ENCODE assay signal across 10 cellular contexts in the genomic region with DNA sequence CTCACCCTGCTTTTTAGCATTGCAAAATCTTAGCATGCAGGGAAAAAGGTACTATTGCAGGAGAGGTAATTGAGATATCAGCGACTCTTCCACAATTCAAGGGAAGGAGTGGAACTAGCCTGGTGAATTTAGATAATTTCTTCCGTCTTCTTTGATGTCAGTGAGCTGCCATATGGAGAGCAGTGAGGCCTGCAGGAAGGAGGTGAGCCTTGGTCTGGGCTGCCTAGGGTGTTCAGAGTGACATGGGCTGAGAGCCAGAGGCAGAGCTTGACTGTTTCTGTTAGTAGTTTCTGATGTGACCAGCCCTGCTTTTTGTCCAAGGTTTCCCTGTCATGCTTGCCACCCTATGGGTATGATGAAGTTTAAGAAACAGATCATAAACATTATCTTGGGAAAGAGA. TPM values are rescaled to one million over a fixed set of nuclear protein-coding genes. Genes with fewer than 3 reads are reported as not detected.
DNase-seq lines count a peak whose midpoint lies in the region; ATAC-seq and TF ChIP-seq lines count a peak whose summit lies in the region.
"Had no signal": no experiment of that assay in that cellular context is flagged by ENCODE, and none has a peak within 500 bp of the region (broad histone marks: within the 10 kb centered on the region; RNA-seq: fewer than 3 reads in every experiment).

No MANE protein-coding gene starts in this region.

- peak overlapping the region; percentile 31 for H3K9ac ChIP-seq in Loucy (ENCODE audit: low read depth, low read length, poor library complexity, severe bottlenecking)

- H3K27me3 Mint-ChIP-seq in activated CD4-positive, alpha-beta T cell treated with anti-CD3 and anti-CD28 coated beads, Interleukin-2, amount 10 ng/mL, durations not matched to agents 7 days and 5 days, result no peaks in the 10 kb centered on the region
- H3K27me3 Mint-ChIP-seq in activated CD8-positive, alpha-beta memory T cell treated with anti-CD3 and anti-CD28 coated beads, Interleukin-2, amount 10 ng/mL, durations not matched to agents 7 days and 5 days, result no peaks in the 10 kb centered on the region

- H3K4me1 ChIP-seq in Loucy (ENCODE audit: insufficient read depth, low read length, poor library complexity, severe bottlenecking), result peaks cover 25% of the 10 kb centered on the region
- peaks cover 18 to 73% (median 45%) of the 10 kb centered on the region in 3 donors for H3K4me1 ChIP-seq in esophagus squamous epithelium
- peaks cover 43% of the 10 kb centered on the region for H3K4me1 ChIP-seq in testis

- H3K9me3 Mint-ChIP-seq in activated CD4-positive, alpha-beta T cell treated with anti-CD3 and anti-CD28 coated beads, Interleukin-2, amount 10 ng/mL, durations not matched to agents 7 days and 5 days, result peaks cover 4% of the 10 kb centered on the region
- no peaks in the 10 kb centered on the region for H3K9me3 Mint-ChIP-seq in activated CD8-positive, alpha-beta memory T cell treated with anti-CD3 and anti-CD28 coated beads, Interleukin-2, amount 10 ng/mL, durations not matched to agents 7 days and 5 days (ENCODE audit: low read depth)

- 62 to 66% methylated on average over 2 of the region's 2 CpGs for WGBS in esophagus squamous epithelium, 2 donors
- WGBS in testis, 2 donors, result 47 to 52% methylated on average over 2 of the region's 2 CpGs

- no peak overlapping the region for H2AFZ ChIP-seq in Loucy (ENCODE audit: low read length)

- peaks cover 100% of the 10 kb centered on the region for H3K79me2 ChIP-seq in Loucy (ENCODE audit: insufficient read depth, low read length)

- TF ChIP-seq POLR2A in esophagus squamous epithelium (IDR thresholded peaks at IDR 0.05) (no peak), testis (IDR thresholded peaks at IDR 0.05) (no peak)

- peak overlapping the region; percentile 54 for H3K27ac Mint-ChIP-seq in activated CD4-positive, alpha-beta T cell treated with anti-CD3 and anti-CD28 coated beads, Interleukin-2, amount 10 ng/mL, durations not matched to agents 7 days and 5 days
- H3K27ac Mint-ChIP-seq in activated CD8-positive, alpha-beta memory T cell treated with anti-CD3 and anti-CD28 coated beads, Interleukin-2, amount 10 ng/mL, durations not matched to agents 7 days and 5 days, result no peak overlapping the region

- H3K9me3 ChIP-seq in Loucy (ENCODE audit: insufficient read depth, low read depth, low read length) (no peaks in the 10 kb centered on the region), esophagus squamous epithelium (no peaks in the 10 kb centered on the region), testis (no peaks in the 10 kb centered on the region)
- H3K9me3 ChIP-seq: ovary had no signal

- ATAC-seq in activated CD8-positive, alpha-beta memory T cell treated with anti-CD3 and anti-CD28 coated beads, Interleukin-2, amount 10 ng/mL, durations not matched to agents 7 days and 5 days, result no peak

- peak overlapping the region; percentile 22 for H3K4me2 ChIP-seq in Loucy (ENCODE audit: low read depth, low read length, poor library complexity, severe bottlenecking)

- H3F3A ChIP-seq in Loucy (ENCODE audit: low read depth), result no peaks in the 10 kb centered on the region

- H3K27me3 ChIP-seq in Loucy (ENCODE audit: insufficient read depth, low read length, poor library complexity, severe bottlenecking), result no peaks in the 10 kb centered on the region
- H3K27me3 ChIP-seq in esophagus squamous epithelium, result no peaks in the 10 kb centered on the region
- H3K27me3 ChIP-seq in testis, result no peaks in the 10 kb centered on the region
- H3K27me3 ChIP-seq: ovary had no signal

- CTCF ChIA-PET in activated CD4-positive, alpha-beta T cell treated with anti-CD3 and anti-CD28 coated beads, Interleukin-2, amount 10 ng/mL, durations not matched to agents 7 days and 5 days (lab: Charles Lee), result no interaction called here
- CTCF ChIA-PET in activated CD8-positive, alpha-beta memory T cell treated with anti-CD3 and anti-CD28 coated beads, Interleukin-2, amount 10 ng/mL, durations not matched to agents 7 days and 5 days (lab: Charles Lee), result interaction anchor here (0.5 kb wide), 1 partner anchor 595 kb away, joined by 3 read pairs; no protein-coding TSS in a partner anchor

- H3K36me3 Mint-ChIP-seq in activated CD4-positive, alpha-beta T cell treated with anti-CD3 and anti-CD28 coated beads, Interleukin-2, amount 10 ng/mL, durations not matched to agents 7 days and 5 days (ENCODE audit: low read depth), result peaks cover 15% of the 10 kb centered on the region
- H3K36me3 Mint-ChIP-seq in activated CD8-positive, alpha-beta memory T cell treated with anti-CD3 and anti-CD28 coated beads, Interleukin-2, amount 10 ng/mL, durations not matched to agents 7 days and 5 days, result peaks cover 23% of the 10 kb centered on the region

- H3K27ac ChIP-seq in esophagus squamous epithelium (peak overlapping the region; percentile 0 to 80 (median 58)), testis (peak overlapping the region in 1 of 2 donors; percentile 8)
- H3K27ac ChIP-seq: ovary had no signal

- H3K9me2 ChIP-seq in Loucy (replicated peaks; ENCODE audit: low read depth, low read length), result no peaks in the 10 kb centered on the region

- H3K4me3 Mint-ChIP-seq in activated CD4-positive, alpha-beta T cell treated with anti-CD3 and anti-CD28 coated beads, Interleukin-2, amount 10 ng/mL, durations not matched to agents 7 days and 5 days, result no peak overlapping the region
- H3K4me3 Mint-ChIP-seq in activated CD8-positive, alpha-beta memory T cell treated with anti-CD3 and anti-CD28 coated beads, Interleukin-2, amount 10 ng/mL, durations not matched to agents 7 days and 5 days, result no peak overlapping the region

- H3K36me3 ChIP-seq in Loucy (ENCODE audit: insufficient read depth, low read length), result peaks cover 17% of the 10 kb centered on the region; the same call in 1 of the 2 replicates
- H3K36me3 ChIP-seq in esophagus squamous epithelium, result no peaks in the 10 kb centered on the region
- no peaks in the 10 kb centered on the region for H3K36me3 ChIP-seq in testis (ENCODE audit: low read depth, missing control alignments)
- H3K36me3 ChIP-seq: ovary had no signal

- TF ChIP-seq CTCF in Loucy (conservative IDR thresholded peaks at IDR 0.05; ENCODE audit: low read length) (no peak), esophagus squamous epithelium (IDR thresholded peaks at IDR 0.05) (no peak), testis (IDR thresholded peaks at IDR 0.05) (no peak)

- H4K20me1 ChIP-seq in Loucy (ENCODE audit: insufficient read depth, low read length, poor library complexity, severe bottlenecking), result peaks cover 67% of the 10 kb centered on the region

- peaks cover 21% of the 10 kb centered on the region for H3K4me1 Mint-ChIP-seq in activated CD4-positive, alpha-beta T cell treated with anti-CD3 and anti-CD28 coated beads, Interleukin-2, amount 10 ng/mL, durations not matched to agents 7 days and 5 days
- peaks cover 11% of the 10 kb centered on the region for H3K4me1 Mint-ChIP-seq in activated CD8-positive, alpha-beta memory T cell treated with anti-CD3 and anti-CD28 coated beads, Interleukin-2, amount 10 ng/mL, durations not matched to agents 7 days and 5 days

- DNase-seq in activated CD4-positive, alpha-beta T cell treated with anti-CD3 and anti-CD28 coated beads, Interleukin-2, amount 10 ng/mL, durations not matched to agents 7 days and 5 days, result no peak
- no peak for DNase-seq in activated CD4-positive, alpha-beta T cell treated with anti-CD3 and anti-CD28 coated beads, Interleukin-2, amount 50 U/mL, for 1 hour
- DNase-seq in esophagus squamous epithelium (lab: John Stamatoyannopoulos, UW), result no peak
- DNase-seq in testis, result peak; percentile 59
- DNase-seq in activated CD8-positive, alpha-beta memory T cell treated with anti-CD3 and anti-CD28 coated beads, Interleukin-2, amount 10 ng/mL, durations not matched to agents 7 days and 5 days, result no peak
- DNase-seq in NCI-H2081 treated with DMSO at 0.1 percent for 48 hours (lab: John Stamatoyannopoulos, UW), result no peak
- DNase-seq in NCI-H2227 treated with DMSO at 0.1 percent for 48 hours (lab: John Stamatoyannopoulos, UW), result no peak
- DNase-seq: AML-193, ovary had no signal

- POLR2A ChIA-PET in activated CD4-positive, alpha-beta T cell treated with anti-CD3 and anti-CD28 coated beads, Interleukin-2, amount 10 ng/mL, durations not matched to agents 7 days and 5 days (lab: Charles Lee), result no interaction called here

- H3K4me3 ChIP-seq in Loucy (ENCODE audit: low read length, poor library complexity, severe bottlenecking) (no peak overlapping the region), esophagus squamous epithelium (no peak overlapping the region), testis (no peak overlapping the region)
- H3K4me3 ChIP-seq: ovary had no signal

- intact Hi-C loops in esophagus squamous epithelium (cut with DNase I) (no loop called here), testis (cut with DNase I; ENCODE audit: low total_unique reads) (no loop called here)

RNA-seq across cellular contexts. Expression of gene KAT6B, which starts 28.6 kb away (rescaled TPM):
- 10 to 100 TPM; 23.1 to 26.9 TPM for total RNA-seq in activated CD4-positive, alpha-beta T cell treated with anti-CD3 and anti-CD28 coated beads, Interleukin-2, amount 10 ng/mL, durations not matched to agents 7 days and 5 days
- 10 to 100 TPM; 13.1 to 48.8 (median 22.4) TPM for total RNA-seq in esophagus squamous epithelium
- 100 to 1,000 TPM; 106 to 109 TPM for total RNA-seq in testis
- polyA plus RNA-seq in testis (ENCODE audit: insufficient read depth, low read depth, low replicate concordance), result 23.9 TPM
- total RNA-seq in activated CD8-positive, alpha-beta memory T cell treated with anti-CD3 and anti-CD28 coated beads, Interleukin-2, amount 10 ng/mL, durations not matched to agents 7 days and 5 days, result 10 to 100 TPM; 32.5 to 33.9 TPM
